In genomic region chr19:41910992-41911888, GRCh38 we compare ENCODE assay signal across 16 cellular contexts. TPM values are rescaled to one million over a fixed set of nuclear protein-coding genes. Genes with fewer than 3 reads are reported as not detected.
A peak's percentile ranks its signal among the peaks of the same experiment; 100 is the strongest.
DNase-seq lines count a peak whose midpoint lies in the region; ATAC-seq and TF ChIP-seq lines count a peak whose summit lies in the region.
"Had no signal": no experiment of that assay in that cellular context is flagged by ENCODE, and none has a peak within 500 bp of the region (broad histone marks: within the 10 kb centered on the region; RNA-seq: fewer than 3 reads in every experiment).

No MANE protein-coding gene starts in this region.

- no peaks in the 10 kb centered on the region for H3K9me2 ChIP-seq in DOHH2 (replicated peaks; ENCODE audit: control insufficient read depth, low read length)

- no peaks in the 10 kb centered on the region for H3K9me3 Mint-ChIP-seq in CD4-positive, alpha-beta T cell
- H3K9me3 Mint-ChIP-seq in activated CD8-positive, alpha-beta T cell treated with anti-CD3 and anti-CD28 coated beads, Interleukin-2, amount 10 ng/mL, durations not matched to agents 7 days and 5 days (ENCODE audit: insufficient read depth): no peaks in the 10 kb centered on the region
- no peaks in the 10 kb centered on the region for H3K9me3 Mint-ChIP-seq in naive thymus-derived CD8-positive, alpha-beta T cell
- H3K9me3 Mint-ChIP-seq: nephron had no signal

- DNase-seq in CD4-positive, alpha-beta T cell: no peak
- peak; percentile 39 for DNase-seq in activated CD8-positive, alpha-beta T cell treated with anti-CD3 and anti-CD28 coated beads, Interleukin-2, amount 10 ng/mL, durations not matched to agents 7 days and 5 days
- DNase-seq in naive thymus-derived CD8-positive, alpha-beta T cell: peak in 2 of 10 donors; percentile 39 to 45
- DNase-seq in cerebellar cortex (ENCODE audit: low spot score) (no peak), SW 1271 (lab: John Stamatoyannopoulos, UW) (no peak), dedifferentiated amniotic fluid mesenchymal stem cell (ENCODE audit: extremely low spot score) (no peak)
- DNase-seq: body of pancreas; GDM1; NCI-H1048; stimulated activated CD4-positive, alpha-beta T cell treated with anti-CD3 and anti-CD28 coated beads, Interleukin-1b, Interleukin-23, amount 100 ng/mL, for 48 hours; tibial artery had no signal

- H3K4me2 ChIP-seq in DOHH2 (ENCODE audit: low read length): 0 out of 2 replicates have a peak overlapping the region, but pooled peaks have one; percentile 6

- peaks cover 19% of the 10 kb centered on the region for H3K4me1 ChIP-seq in DOHH2 (ENCODE audit: control insufficient read depth, low read length)

- H3K79me2 ChIP-seq in DOHH2 (ENCODE audit: control insufficient read depth, low read length): no peaks in the 10 kb centered on the region

- no peak overlapping the region for H3K4me3 ChIP-seq in DOHH2 (ENCODE audit: low read length)
- H3K4me3 ChIP-seq: body of pancreas, tibial artery had no signal

- H4K20me1 ChIP-seq in DOHH2 (ENCODE audit: control insufficient read depth, insufficient read depth, low read depth, low read length): peaks cover 3% of the 10 kb centered on the region; the same call in 1 of the 2 replicates

- no peaks in the 10 kb centered on the region for H3K9me3 ChIP-seq in CD4-positive, alpha-beta T cell (ENCODE audit: control insufficient read depth, low read length)
- H3K9me3 ChIP-seq in DOHH2 (ENCODE audit: control insufficient read depth, insufficient read depth, low read length): no peaks in the 10 kb centered on the region
- H3K9me3 ChIP-seq: body of pancreas, tibial artery had no signal

- H3K27me3 ChIP-seq in CD4-positive, alpha-beta T cell (ENCODE audit: control insufficient read depth, insufficient read depth, low read length): peaks cover 28% of the 10 kb centered on the region
- H3K27me3 ChIP-seq in DOHH2 (ENCODE audit: control insufficient read depth, low read length): peaks cover 23% of the 10 kb centered on the region

- peak; percentile 24 for ATAC-seq in CD4-positive, alpha-beta T cell (ENCODE audit: poor library complexity)
- ATAC-seq in activated CD8-positive, alpha-beta T cell treated with anti-CD3 and anti-CD28 coated beads, Interleukin-2, amount 10 ng/mL, durations not matched to agents 7 days and 5 days: peak; percentile 27
- ATAC-seq in naive thymus-derived CD8-positive, alpha-beta T cell: peak; percentile 18 to 35
- ATAC-seq: body of pancreas had no signal

- H3F3A ChIP-seq in DOHH2 (ENCODE audit: control insufficient read depth, insufficient read depth): peaks cover 8% of the 10 kb centered on the region

- POLR2A ChIA-PET in CD4-positive, alpha-beta T cell (lab: Charles Lee): interaction anchor here (1.1 to 8.3 kb wide), 16 partner anchors 8 to 52 kb away, joined by 3 to 92 read pairs (median 6); partner anchors contain the start of genes CD79A, ERFL and RPS19
- POLR2A ChIA-PET in activated CD8-positive, alpha-beta T cell treated with anti-CD3 and anti-CD28 coated beads, Interleukin-2, amount 10 ng/mL, durations not matched to agents 7 days and 5 days (lab: Charles Lee): interaction anchor here (1.0 to 2.3 kb wide), 8 partner anchors 9 to 51 kb away, joined by 3 to 15 read pairs (median 6); partner anchors contain the start of genes ERFL, RABAC1 and RPS19
- POLR2A ChIA-PET in naive thymus-derived CD8-positive, alpha-beta T cell (lab: Charles Lee): interaction anchor here (0.8 to 15.2 kb wide), 14 partner anchors 8 to 51 kb away, joined by 3 to 465 read pairs (median 8); partner anchors contain the start of genes ARHGEF1, CD79A, ERFL and RPS19

- no peak for TF ChIP-seq CTCF in CD4-positive, alpha-beta T cell (IDR thresholded peaks at IDR 0.05)
- no peak for TF ChIP-seq CTCF in DOHH2 (IDR thresholded peaks at IDR 0.05; ENCODE audit: low read depth, low read length, poor library complexity, severe bottlenecking)

- CTCF ChIA-PET in CD4-positive, alpha-beta T cell (lab: Charles Lee): interaction anchor here (1.2 to 1.7 kb wide), 2 partner anchors 38 kb away, joined by 4 read pairs; no protein-coding TSS in a partner anchor
- CTCF ChIA-PET in activated CD8-positive, alpha-beta T cell treated with anti-CD3 and anti-CD28 coated beads, Interleukin-2, amount 10 ng/mL, durations not matched to agents 7 days and 5 days (lab: Charles Lee): interaction anchor here (0.8 to 3.1 kb wide), 4 partner anchors 16 to 51 kb away, joined by 3 to 13 read pairs (median 6); partner anchors contain the start of gene RPS19

- H3K36me3 ChIP-seq in DOHH2 (ENCODE audit: control insufficient read depth, low read length): peaks cover 9% of the 10 kb centered on the region

- peak overlapping the region; percentile 87 for H3K27ac Mint-ChIP-seq in CD4-positive, alpha-beta T cell
- peak overlapping the region; percentile 26 for H3K27ac Mint-ChIP-seq in activated CD8-positive, alpha-beta T cell treated with anti-CD3 and anti-CD28 coated beads, Interleukin-2, amount 10 ng/mL, durations not matched to agents 7 days and 5 days
- H3K27ac Mint-ChIP-seq in naive thymus-derived CD8-positive, alpha-beta T cell: peak overlapping the region; percentile 82 to 92 (median 88)
- H3K27ac Mint-ChIP-seq: nephron had no signal

- H3K4me1 Mint-ChIP-seq in CD4-positive, alpha-beta T cell (ENCODE audit: low read depth): peaks cover 46% of the 10 kb centered on the region
- peaks cover 9% of the 10 kb centered on the region for H3K4me1 Mint-ChIP-seq in activated CD8-positive, alpha-beta T cell treated with anti-CD3 and anti-CD28 coated beads, Interleukin-2, amount 10 ng/mL, durations not matched to agents 7 days and 5 days (ENCODE audit: low read depth)
- peaks cover 38 to 71% (median 49%) of the 10 kb centered on the region in 4 donors for H3K4me1 Mint-ChIP-seq in naive thymus-derived CD8-positive, alpha-beta T cell

- peaks cover 13% of the 10 kb centered on the region for H3K36me3 Mint-ChIP-seq in CD4-positive, alpha-beta T cell (ENCODE audit: low read depth)
- H3K36me3 Mint-ChIP-seq in activated CD8-positive, alpha-beta T cell treated with anti-CD3 and anti-CD28 coated beads, Interleukin-2, amount 10 ng/mL, durations not matched to agents 7 days and 5 days (ENCODE audit: low read depth): peaks cover 17% of the 10 kb centered on the region
- peaks cover 0 to 17% (median 0%) of the 10 kb centered on the region in 3 donors for H3K36me3 Mint-ChIP-seq in naive thymus-derived CD8-positive, alpha-beta T cell

- intact Hi-C loops in CD4-positive, alpha-beta T cell (cut with DNase I, micrococcal nuclease): no loop called here

- H3K27me3 Mint-ChIP-seq in CD4-positive, alpha-beta T cell: peaks cover 10% of the 10 kb centered on the region
- peaks cover 24% of the 10 kb centered on the region for H3K27me3 Mint-ChIP-seq in activated CD8-positive, alpha-beta T cell treated with anti-CD3 and anti-CD28 coated beads, Interleukin-2, amount 10 ng/mL, durations not matched to agents 7 days and 5 days (ENCODE audit: low read depth)
- peaks cover 0 to 3% (median 0%) of the 10 kb centered on the region in 5 donors for H3K27me3 Mint-ChIP-seq in naive thymus-derived CD8-positive, alpha-beta T cell

- peak overlapping the region; percentile 66 for H3K4me3 Mint-ChIP-seq in CD4-positive, alpha-beta T cell
- no peak overlapping the region for H3K4me3 Mint-ChIP-seq in activated CD8-positive, alpha-beta T cell treated with anti-CD3 and anti-CD28 coated beads, Interleukin-2, amount 10 ng/mL, durations not matched to agents 7 days and 5 days
- H3K4me3 Mint-ChIP-seq in naive thymus-derived CD8-positive, alpha-beta T cell: peak overlapping the region; percentile 18 to 79 (median 66)

- no peak overlapping the region for H3K27ac ChIP-seq in CD4-positive, alpha-beta T cell (ENCODE audit: low read depth, low read length)
- H3K27ac ChIP-seq in DOHH2 (ENCODE audit: low read depth, low read length): no peak overlapping the region
- H3K27ac ChIP-seq: body of pancreas, tibial artery had no signal

RNA-seq across cellular contexts. Expression of gene ERFL, which starts 17.0 kb away (rescaled TPM):
- 1 to 10 TPM; 7.7 to 8.9 TPM for total RNA-seq in CD4-positive, alpha-beta T cell
- 1 to 10 TPM in 1 of 2 experiments, under 1 TPM in 1; 0.84 to 1.1 TPM for total RNA-seq in activated CD8-positive, alpha-beta T cell treated with anti-CD3 and anti-CD28 coated beads, Interleukin-2, amount 10 ng/mL, durations not matched to agents 7 days and 5 days
- total RNA-seq in naive thymus-derived CD8-positive, alpha-beta T cell: 1 to 10 TPM; 7.5 to 8.1 TPM
- polyA plus RNA-seq in naive thymus-derived CD8-positive, alpha-beta T cell: not detected
- total RNA-seq: body of pancreas, liver, SK-MEL-5 had no signal
- polyA plus RNA-seq: CD14-positive monocyte, liver had no signal

RNA-seq across cellular contexts. Expression of gene ARHGEF1, which starts 28.3 kb away (rescaled TPM):
- 1,000 to 10,000 TPM; 1,019 to 1,047 TPM for total RNA-seq in CD4-positive, alpha-beta T cell
- 100 to 1,000 TPM; 515 to 537 TPM for total RNA-seq in activated CD8-positive, alpha-beta T cell treated with anti-CD3 and anti-CD28 coated beads, Interleukin-2, amount 10 ng/mL, durations not matched to agents 7 days and 5 days
- 1,000 to 10,000 TPM; 1,211 to 1,239 TPM for total RNA-seq in naive thymus-derived CD8-positive, alpha-beta T cell
- 100 to 1,000 TPM; 161 to 346 (median 211) TPM for polyA plus RNA-seq in naive thymus-derived CD8-positive, alpha-beta T cell

RNA-seq across cellular contexts. Expression of gene CD79A, which starts 34.2 kb away (rescaled TPM):
- 1 to 10 TPM; 3.7 to 3.8 TPM for total RNA-seq in CD4-positive, alpha-beta T cell
- total RNA-seq in activated CD8-positive, alpha-beta T cell treated with anti-CD3 and anti-CD28 coated beads, Interleukin-2, amount 10 ng/mL, durations not matched to agents 7 days and 5 days: 10 to 100 TPM; 17.4 to 21.5 TPM
- 10 to 100 TPM; 48.6 to 51.0 TPM for total RNA-seq in naive thymus-derived CD8-positive, alpha-beta T cell
- polyA plus RNA-seq in naive thymus-derived CD8-positive, alpha-beta T cell: 10 to 100 TPM; 54.9 to 88.2 (median 85.1) TPM
- total RNA-seq: body of pancreas had no signal

RNA-seq across cellular contexts. Expression of gene RABAC1, which starts 47.9 kb away (rescaled TPM):
- total RNA-seq in CD4-positive, alpha-beta T cell: 100 to 1,000 TPM in 1 of 2 experiments, 10 to 100 TPM in 1; 96.0 to 102 TPM
- total RNA-seq in activated CD8-positive, alpha-beta T cell treated with anti-CD3 and anti-CD28 coated beads, Interleukin-2, amount 10 ng/mL, durations not matched to agents 7 days and 5 days: 10 to 100 TPM; 63.0 to 63.4 TPM
- 10 to 100 TPM; 87.6 to 90.3 TPM for total RNA-seq in naive thymus-derived CD8-positive, alpha-beta T cell
- polyA plus RNA-seq in naive thymus-derived CD8-positive, alpha-beta T cell: 100 to 1,000 TPM; 201 to 288 (median 231) TPM

RNA-seq across cellular contexts. Expression of gene RPS19, which starts 51.2 kb away (rescaled TPM):
- total RNA-seq in CD4-positive, alpha-beta T cell: 1,000 to 10,000 TPM; 3,668 to 3,697 TPM
- 1,000 to 10,000 TPM; 3,024 to 3,056 TPM for total RNA-seq in activated CD8-positive, alpha-beta T cell treated with anti-CD3 and anti-CD28 coated beads, Interleukin-2, amount 10 ng/mL, durations not matched to agents 7 days and 5 days
- 1,000 to 10,000 TPM; 3,479 to 3,513 TPM for total RNA-seq in naive thymus-derived CD8-positive, alpha-beta T cell
- polyA plus RNA-seq in naive thymus-derived CD8-positive, alpha-beta T cell: 1,000 to 10,000 TPM; 6,905 to 8,825 (median 8,505) TPM

Comparison
In these comparisons a context has a peak if more than half of its experiments do, and no peak if none do; other contexts are left out.
1. H3K27ac Mint-ChIP-seq: peak in every context shown above with its lines; median percentile 88 in naive thymus-derived CD8-positive, alpha-beta T cell; 87 in CD4-positive, alpha-beta T cell; 26 in activated CD8-positive, alpha-beta T cell treated with anti-CD3 and anti-CD28 coated beads, Interleukin-2, amount 10 ng/mL, durations not matched to agents 7 days and 5 days.
2. RNA of gene ERFL, which starts 17.0 kb away (total RNA-seq): 7.7 to 8.9 TPM in CD4-positive, alpha-beta T cell and 7.5 to 8.1 TPM in naive thymus-derived CD8-positive, alpha-beta T cell; 0.84 to 1.1 TPM in activated CD8-positive, alpha-beta T cell treated with anti-CD3 and anti-CD28 coated beads, Interleukin-2, amount 10 ng/mL, durations not matched to agents 7 days and 5 days; every median in the first group is over 4 times any median in the second.
3. Peak in every context shown above with its lines, with median percentiles within 50 percentile points of each other: ATAC-seq.